ENCODE assay signal across 7 cellular contexts in genomic region chr5:54517174-54517511, GRCh38. TPM values are rescaled to one million over a fixed set of nuclear protein-coding genes. Genes with fewer than 3 reads are reported as not detected.
A peak's percentile ranks its signal among the peaks of the same experiment; 100 is the strongest.
DNase-seq lines count a peak whose midpoint lies in the region; ATAC-seq, FAIRE-seq and TF ChIP-seq lines count a peak whose summit lies in the region.

No MANE protein-coding gene starts in this region.

- no peaks in the 10 kb centered on the region for H3K36me3 ChIP-seq in Loucy (ENCODE audit: insufficient read depth, low read length)
- peaks cover 0 to 3% (median 0%) of the 10 kb centered on the region in 4 experiments; a peak in 1 of 8 replicates for H3K36me3 ChIP-seq in H1 (ENCODE audit: control insufficient read depth in 2 of 4, insufficient read depth in 4 of 4, low read length in 3 of 4)
- no peaks in the 10 kb centered on the region for H3K36me3 ChIP-seq in ovary

- H3K4me3 ChIP-seq in Loucy (ENCODE audit: low read length, poor library complexity, severe bottlenecking) (peak overlapping the region; percentile 65), H1 (ENCODE audit: extremely low read depth in 1 of 4, insufficient read depth in 2 of 4, low read depth in 3 of 4, low read length in 4 of 4) (peak overlapping the region; percentile 37 to 75 (median 48); a peak in 7 of 8 replicates), ovary (peak overlapping the region; percentile 30)

- H3K18ac ChIP-seq in H1 (ENCODE audit: extremely low read depth, low read length) = no peak overlapping the region

- no peak for TF ChIP-seq CTCF in Loucy (conservative IDR thresholded peaks at IDR 0.05; ENCODE audit: low read length)
- TF ChIP-seq CTCF in H1 (IDR thresholded peaks at IDR 0.05; ENCODE audit: control extremely low read depth in 1 of 3, insufficient read depth in 1 of 3, low read depth in 1 of 3, low read length in 3 of 3) = no peak
- no peak for TF ChIP-seq CTCF in ovary (IDR thresholded peaks at IDR 0.05)

- H3K14ac ChIP-seq in H1 (ENCODE audit: insufficient read length) = no peak overlapping the region

- H2AK5ac ChIP-seq in H1 (ENCODE audit: low read depth, low read length) = no peak overlapping the region

- no peak overlapping the region for H2BK15ac ChIP-seq in H1 (ENCODE audit: low read length)

- H2AFZ ChIP-seq in Loucy (ENCODE audit: low read length) (peak overlapping the region; percentile 90), H1 (ENCODE audit: low read length) (peak overlapping the region; percentile 100)

- no peak overlapping the region for H4K91ac ChIP-seq in H1 (replicated peaks; ENCODE audit: insufficient read length, low read length)

- H4K5ac ChIP-seq in H1 (ENCODE audit: insufficient read length, low read depth, low read length) = no peak overlapping the region

- no peak for DNase-seq in H1 (ENCODE audit: low read depth in 1 of 2, low spot score in 2 of 2)
- no peak for DNase-seq in ovary
- no peak for DNase-seq in NCI-H1048 (lab: John Stamatoyannopoulos, UW)
- DNase-seq in GF-D8 (lab: John Stamatoyannopoulos, UW) = no peak
- DNase-seq in frontal cortex (ENCODE audit: low spot score in 2 of 2) = no peak

- peaks cover 28% of the 10 kb centered on the region for H3K79me2 ChIP-seq in Loucy (ENCODE audit: insufficient read depth, low read length)
- peaks cover 3 to 28% of the 10 kb centered on the region in 2 experiments; a peak in 3 of 4 replicates for H3K79me2 ChIP-seq in H1 (ENCODE audit: control insufficient read depth in 1 of 2, insufficient read depth in 2 of 2, low read length in 2 of 2)

- no peaks in the 10 kb centered on the region for H3K9me2 ChIP-seq in Loucy (replicated peaks; ENCODE audit: low read depth, low read length)

- H3K23ac ChIP-seq in H1 (ENCODE audit: insufficient read length) = no peak overlapping the region

- peaks cover 3% of the 10 kb centered on the region for H3K23me2 ChIP-seq in H1 (ENCODE audit: low read depth, low read length)

- H3K27ac ChIP-seq in H1 (ENCODE audit: low read depth, low read length) (no peak overlapping the region), ovary (no peak overlapping the region)

- CTCF ChIA-PET in H1 (lab: Charles Lee; ENCODE audit: partially characterized antibody) = interaction anchor here (0.6 to 4.6 kb wide), 63 partner anchors 10 to 642 kb away, joined by 3 to 58 read pairs (median 4); partner anchors contain the start of gene GPX8

- no peak overlapping the region for H2BK20ac ChIP-seq in H1 (ENCODE audit: low read length)

- H3K4me1 ChIP-seq in Loucy (ENCODE audit: insufficient read depth, low read length, poor library complexity, severe bottlenecking) (peaks cover 38% of the 10 kb centered on the region), H1 (replicated peaks in 1 of 4; ENCODE audit: control insufficient read depth in 3 of 4, insufficient read depth in 4 of 4, low read length in 3 of 4) (peaks cover 0 to 13% (median 9%) of the 10 kb centered on the region in 4 experiments; a peak in 5 of 7 replicates), ovary (ENCODE audit: insufficient read depth) (peaks cover 3% of the 10 kb centered on the region)

- no peak for TF ChIP-seq EP300 in H1 (IDR thresholded peaks at IDR 0.05; ENCODE audit: borderline replicate concordance in 1 of 2, low read depth in 2 of 2, low read length in 2 of 2)
- TF ChIP-seq EP300 in ovary (IDR thresholded peaks at IDR 0.05) = no peak

- POLR2A ChIA-PET in H1 (lab: Charles Lee; ENCODE audit: partially characterized antibody) = interaction anchor here (0.6 to 1.9 kb wide), 5 partner anchors 207 to 643 kb away, joined by 3 to 9 read pairs (median 4); partner anchors contain the start of genes ARL15 and GPX8

- intact Hi-C loops in ovary (cut with DNase I) = loop anchor here (1.0 to 5.0 kb wide), 5 partner anchors 65 to 345 kb away; no protein-coding TSS in a partner anchor

- peak; percentile 5 for ATAC-seq in GM19324 (IDR thresholded peaks at IDR 0.05; ENCODE audit: low FRiP score, unreplicated experiment)

- H2BK12ac ChIP-seq in H1 (ENCODE audit: low read depth, low read length) = no peak overlapping the region

- H3K9me3 ChIP-seq in Loucy (ENCODE audit: insufficient read depth, low read depth, low read length) (no peaks in the 10 kb centered on the region), H1 (ENCODE audit: insufficient read depth in 2 of 2, low read depth in 1 of 2, low read length in 1 of 2) (peaks cover 0 to 7% of the 10 kb centered on the region in 2 experiments; a peak in 1 of 4 replicates), ovary (no peaks in the 10 kb centered on the region)

- H3K56ac ChIP-seq in H1 (replicated peaks; ENCODE audit: insufficient read length, low read depth, low read length) = no peak overlapping the region

- H3K4me2 ChIP-seq in Loucy (ENCODE audit: low read depth, low read length, poor library complexity, severe bottlenecking) = peak overlapping the region; percentile 76
- H3K4me2 ChIP-seq in H1 (ENCODE audit: insufficient read depth in 1 of 2, low read depth in 2 of 2, low read length in 2 of 2) = peak overlapping the region; percentile 48 to 81

- no peak overlapping the region for H2BK5ac ChIP-seq in H1 (ENCODE audit: low read depth, low read length)

- H3K9ac ChIP-seq in Loucy (ENCODE audit: low read depth, low read length, poor library complexity, severe bottlenecking) (no peak overlapping the region), H1 (replicated peaks in 1 of 4; ENCODE audit: extremely low read depth in 1 of 4, low read depth in 3 of 4, low read length in 3 of 4) (peak overlapping the region in 1 of 4 experiments; percentile 24; a peak in 1 of 7 replicates)

- no peak overlapping the region for H3K4ac ChIP-seq in H1 (replicated peaks; ENCODE audit: insufficient read length, low read depth, low read length)

- FAIRE-seq in H1 (lab: Jason Lieb, UNC) (no peak), frontal cortex (lab: Jason Lieb, UNC) (no peak)

- H4K8ac ChIP-seq in H1 (ENCODE audit: extremely low read depth, insufficient read depth, low read length) = no peak overlapping the region

- no peaks in the 10 kb centered on the region for H3K27me3 ChIP-seq in Loucy (ENCODE audit: insufficient read depth, low read length, poor library complexity, severe bottlenecking)
- peaks cover 0 to 16% (median 12%) of the 10 kb centered on the region in 4 experiments; a peak in 5 of 7 replicates for H3K27me3 ChIP-seq in H1 (replicated peaks in 1 of 4; ENCODE audit: control insufficient read depth in 3 of 4, extremely low read depth in 1 of 4, insufficient read depth in 3 of 4, low read length in 3 of 4)
- no peaks in the 10 kb centered on the region for H3K27me3 ChIP-seq in ovary

- no peaks in the 10 kb centered on the region for H3F3A ChIP-seq in Loucy (ENCODE audit: low read depth)

- H3K79me1 ChIP-seq in H1 (ENCODE audit: low read depth, low read length) = no peaks in the 10 kb centered on the region

- 5% methylated on average over 4 of the region's 4 CpGs; no CpG with 5 or more reads in 1 of the 2 experiments for WGBS in H1 (ENCODE audit: extremely low coverage in 1 of 2, insufficient coverage in 1 of 2, insufficient read length in 1 of 2, insufficient replicate concordance in 2 of 2, low coverage in 1 of 2, low lambda C conversion rate in 2 of 2, missing lambda C conversion rate in 1 of 2), 2 experiments
- 1 to 6% (median 3%) methylated on average over 4 of the region's 4 CpGs for WGBS in ovary, 3 donors

- no peak for TF ChIP-seq RAD21 in H1 (IDR thresholded peaks at IDR 0.05 in 1 of 2, conservative IDR thresholded peaks at IDR 0.05 in 1 of 2; ENCODE audit: low read depth in 2 of 2, low read length in 2 of 2)

- H2BK120ac ChIP-seq in H1 (replicated peaks; ENCODE audit: low read depth, low read length) = no peak overlapping the region

- TF ChIP-seq POLR2A in H1 (IDR thresholded peaks at IDR 0.05; ENCODE audit: control extremely low read depth in 1 of 2, low read depth in 2 of 2, low read length in 2 of 2) (no peak), ovary (IDR thresholded peaks at IDR 0.05) (no peak)

- H4K20me1 ChIP-seq in Loucy (ENCODE audit: insufficient read depth, low read length, poor library complexity, severe bottlenecking) = no peaks in the 10 kb centered on the region
- H4K20me1 ChIP-seq in H1 (replicated peaks in 1 of 2; ENCODE audit: control insufficient read depth in 1 of 2, insufficient read depth in 2 of 2, low read length in 2 of 2) = peaks cover 2 to 9% of the 10 kb centered on the region in 2 experiments

TF ChIP-seq in H1, 55 proteins besides CTCF, POLR2A, EP300 and RAD21 (continues in another document):
- TF ChIP-seq SIX5 (IDR thresholded peaks at IDR 0.05; ENCODE audit: low read depth, low read length) = no peak
- TF ChIP-seq, protein P1, sequence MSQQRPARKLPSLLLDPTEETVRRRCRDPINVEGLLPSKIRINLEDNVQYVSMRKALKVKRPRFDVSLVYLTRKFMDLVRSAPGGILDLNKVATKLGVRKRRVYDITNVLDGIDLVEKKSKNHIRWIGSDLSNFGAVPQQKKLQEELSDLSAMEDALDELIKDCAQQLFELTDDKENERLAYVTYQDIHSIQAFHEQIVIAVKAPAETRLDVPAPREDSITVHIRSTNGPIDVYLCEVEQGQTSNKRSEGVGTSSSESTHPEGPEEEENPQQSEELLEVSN (IDR thresholded peaks at IDR 0.05) = no peak
- no peak for TF ChIP-seq CTBP2 (IDR thresholded peaks at IDR 0.05; ENCODE audit: borderline replicate concordance, insufficient read depth, insufficient read length, low read length)
- TF ChIP-seq POU5F1 (IDR thresholded peaks at IDR 0.05; ENCODE audit: low read depth, low read length) = no peak
- TF ChIP-seq NRF1 (IDR thresholded peaks at IDR 0.05; ENCODE audit: low read depth, low read length) = no peak
- no peak for TF ChIP-seq KDM1A (IDR thresholded peaks at IDR 0.05; ENCODE audit: borderline replicate concordance, low read length)
- TF ChIP-seq CEBPB (IDR thresholded peaks at IDR 0.05; ENCODE audit: low read depth, low read length) = no peak
- TF ChIP-seq MAFK (IDR thresholded peaks at IDR 0.05; ENCODE audit: low read depth, low read length) = no peak
- no peak for TF ChIP-seq TEAD4 (IDR thresholded peaks at IDR 0.05; ENCODE audit: low read depth, low read length)
- no peak for TF ChIP-seq BRCA1 (IDR thresholded peaks at IDR 0.05; ENCODE audit: low read depth, low read length)

RNA-seq across cellular contexts. Expression of gene SNX18, which starts 0.4 kb away (rescaled TPM):
- total RNA-seq in H1 (2021; fragmentation: NEBNext Ultra II Directional; extraction: Animal tissue kit (Norgen Biotek cat#: 25700)) = 17.3 and 17.7 TPM in 2 replicates
- polyA plus RNA-seq in H1 (2011; rRNA removed) (5.8 and 10.8 TPM in 2 replicates), ovary (10 to 100 TPM; 29.6 to 32.4 TPM)
- 8.9 TPM for polyA plus RNA-seq in H1 (2011; cell fraction: cytosol; rRNA removed)
- 12.1 TPM for polyA plus RNA-seq in H1 (2011; cell fraction: nucleus; rRNA removed)
- 4.8 to 6.0 TPM (median 5.9 TPM) in 4 replicates for polyA plus RNA-seq in H1 (2012, experiment 1 of 2)
- 1.0 TPM for polyA plus RNA-seq in H1 (2012, experiment 2 of 2)
- polyA plus RNA-seq in H1 (2013, experiment 1 of 2) = 7.1 TPM
- polyA plus RNA-seq in H1 (2013, experiment 2 of 2) = 7.1 TPM
- polyA minus RNA-seq in H1 (2011; rRNA and poly(A)+ RNA removed) = 9.1 and 11.8 TPM in 2 replicates
- 18.6 TPM for polyA minus RNA-seq in H1 (2011; cell fraction: cytosol; rRNA and poly(A)+ RNA removed)
- 25.8 TPM for polyA minus RNA-seq in H1 (2011; cell fraction: nucleus; rRNA and poly(A)+ RNA removed)
- total RNA-seq in ovary (10 to 100 TPM; 34.7 to 62.4 (median 47.3) TPM), frontal cortex (24.9 TPM)
